ENCODE assay signal across 1 cellular context in genomic region chr4:86946868-86947493, GRCh38.
TF ChIP-seq lines count a peak whose summit lies in the region.

No MANE protein-coding gene starts in this region.

TF ChIP-seq in GM23338, 12 proteins besides CTCF, POLR2A, EP300 and RAD21 (continued from another document):
- TF ChIP-seq ZNF462 (CRISPR knock-in tag; IDR thresholded peaks at IDR 0.05) (no peak), ZNF331 (CRISPR knock-in tag; IDR thresholded peaks at IDR 0.05; ENCODE audit: low read depth) (no peak), CREB1 (CRISPR knock-in tag; IDR thresholded peaks at IDR 0.05; ENCODE audit: low read depth) (no peak), REST (IDR thresholded peaks at IDR 0.05; ENCODE audit: unreplicated experiment) (no peak)
TF ChIP-seq in GM23338: peak in this region for 0.
